Comparison of ENCODE assay signal across 6 cellular contexts in the genomic region with DNA sequence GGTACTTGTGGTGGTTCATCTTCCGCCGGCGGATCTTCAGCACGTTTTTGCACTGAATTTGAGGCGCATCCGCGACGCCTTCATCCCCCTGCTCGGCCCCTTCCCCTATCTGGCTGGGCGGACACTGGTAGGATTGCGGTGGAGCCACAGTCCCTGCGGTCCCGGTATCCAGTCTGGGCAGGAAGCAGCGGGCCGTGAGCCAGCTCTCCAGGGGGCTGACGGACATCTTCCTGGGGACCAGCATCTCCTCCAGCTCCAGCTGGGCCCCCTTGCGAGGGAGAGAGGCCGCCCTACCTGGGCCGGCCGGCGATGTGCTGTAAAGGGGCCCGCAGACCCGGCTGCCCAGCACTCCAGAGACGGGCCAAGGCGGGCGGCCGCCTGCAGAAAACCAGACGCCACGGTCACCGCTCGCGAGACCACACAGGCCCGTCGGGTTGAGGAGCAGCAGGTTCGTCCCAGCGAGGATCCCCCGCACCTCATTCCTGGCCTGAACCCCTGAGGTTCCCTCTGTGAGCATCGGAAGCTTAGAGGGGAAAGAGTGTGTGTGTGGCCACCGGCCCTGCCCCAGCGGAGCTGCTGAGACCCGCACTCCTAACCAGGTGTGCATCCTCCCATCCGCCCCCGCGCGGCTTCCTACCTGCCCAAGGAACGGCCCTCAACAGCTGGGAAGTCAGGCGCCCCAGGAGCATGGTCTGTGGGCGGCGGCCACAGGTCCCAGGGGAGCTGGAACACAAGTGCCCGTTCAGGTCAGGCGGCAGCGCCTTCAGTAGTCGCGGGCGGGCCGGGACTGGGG. TPM values are rescaled to one million over a fixed set of nuclear protein-coding genes. Genes with fewer than 3 reads are reported as not detected.
DNase-seq lines count a peak whose midpoint lies in the region; ATAC-seq and TF ChIP-seq lines count a peak whose summit lies in the region.

No MANE protein-coding gene starts in this region.

- peak overlapping the region; percentile 91 for H3K4me3 ChIP-seq in astrocyte of the spinal cord (ENCODE audit: low read depth, low read length)

- peak overlapping the region; percentile 62 to 96 (median 88) for H3K4me3 Mint-ChIP-seq in naive thymus-derived CD8-positive, alpha-beta T cell

- DNase-seq in activated effector memory CD4-positive, alpha-beta T cell treated with anti-CD3 and anti-CD28 coated beads, Interleukin-2, amount 50 U/mL, for 16 hours, result peak; percentile 71
- no peak for DNase-seq in activated effector memory CD4-positive, alpha-beta T cell treated with Interleukin-2 at 50 U/mL for 16 hours
- DNase-seq in astrocyte of the spinal cord (ENCODE audit: low read depth, low spot score) (no peak), hippocampal formation (lab: John Stamatoyannopoulos, UW) (no peak)
- no peak for DNase-seq in naive thymus-derived CD8-positive, alpha-beta T cell
- no peak for DNase-seq in activated CD8-positive, alpha-beta memory T cell treated with anti-CD3 and anti-CD28 coated beads, Interleukin-2, amount 50 U/mL, for 48 hours

- no peak for ATAC-seq in naive thymus-derived CD8-positive, alpha-beta T cell

- no peaks in the 10 kb centered on the region for H3K9me3 Mint-ChIP-seq in naive thymus-derived CD8-positive, alpha-beta T cell

- POLR2A ChIA-PET in naive thymus-derived CD8-positive, alpha-beta T cell (lab: Charles Lee), result interaction anchor here (0.6 to 8.9 kb wide), 14 partner anchors 12 to 306 kb away, joined by 3 to 105 read pairs (median 6); a partner anchor contains a TSS

- TF ChIP-seq CTCF in astrocyte of the spinal cord (IDR thresholded peaks at IDR 0.05; ENCODE audit: low read depth, low read length), result no peak

- H3K27me3 Mint-ChIP-seq in naive thymus-derived CD8-positive, alpha-beta T cell, result no peaks in the 10 kb centered on the region

- no peaks in the 10 kb centered on the region for H3K36me3 Mint-ChIP-seq in naive thymus-derived CD8-positive, alpha-beta T cell

- in situ Hi-C loops in astrocyte of the spinal cord (cut with HindIII; ENCODE audit: low sequenced_read_pairs), result no loop called here

- peak overlapping the region in 9 of 10 donors; percentile 31 to 99 (median 92) for H3K27ac Mint-ChIP-seq in naive thymus-derived CD8-positive, alpha-beta T cell

- H3K4me1 Mint-ChIP-seq in naive thymus-derived CD8-positive, alpha-beta T cell, result peaks cover 9 to 47% (median 24%) of the 10 kb centered on the region in 4 donors

RNA-seq across cellular contexts. Expression of a gene that starts 0.7 kb away (rescaled TPM):
- 10 to 100 TPM; 68.0 to 70.3 TPM for total RNA-seq in naive thymus-derived CD8-positive, alpha-beta T cell
- polyA plus RNA-seq in naive thymus-derived CD8-positive, alpha-beta T cell, result 100 to 1,000 TPM; 146 to 169 (median 168) TPM

RNA-seq across cellular contexts. Expression of a gene that starts 15.9 kb away (rescaled TPM):
- 1 to 10 TPM; 7.4 to 7.7 TPM for total RNA-seq in naive thymus-derived CD8-positive, alpha-beta T cell
- polyA plus RNA-seq in naive thymus-derived CD8-positive, alpha-beta T cell, result 10 to 100 TPM in 2 of 3 donors, 1 to 10 TPM in 1; 7.4 to 22.0 (median 19.7) TPM

RNA-seq across cellular contexts. Expression of a gene that starts 24.9 kb away (rescaled TPM):
- 100 to 1,000 TPM; 399 to 406 TPM for total RNA-seq in naive thymus-derived CD8-positive, alpha-beta T cell
- polyA plus RNA-seq in naive thymus-derived CD8-positive, alpha-beta T cell, result 10 to 100 TPM; 13.4 to 28.1 (median 13.7) TPM

RNA-seq across cellular contexts. Expression of a gene that starts 25.0 kb away (rescaled TPM):
- total RNA-seq in naive thymus-derived CD8-positive, alpha-beta T cell, result 10 to 100 TPM; 41.9 to 53.3 TPM
- polyA plus RNA-seq in naive thymus-derived CD8-positive, alpha-beta T cell, result 1 to 10 TPM in 2 of 3 donors, under 1 TPM in 1; 0.99 to 2.0 (median 1.4) TPM

RNA-seq across cellular contexts. Expression of a gene that starts 32.8 kb away (rescaled TPM):
- 100 to 1,000 TPM; 162 to 165 TPM for total RNA-seq in naive thymus-derived CD8-positive, alpha-beta T cell
- 100 to 1,000 TPM; 203 to 233 (median 224) TPM for polyA plus RNA-seq in naive thymus-derived CD8-positive, alpha-beta T cell
